Comparison of ENCODE assay signal across 27 cellular contexts in genomic region chr3:50724831-50725230, GRCh38.
"Had no signal": no experiment of that assay in that cellular context is flagged by ENCODE, and none has a peak within 500 bp of the region (broad histone marks: within the 10 kb centered on the region; RNA-seq: fewer than 3 reads in every experiment).

No MANE protein-coding gene starts in this region.

- H3K9me3 ChIP-seq: suprapubic skin, testis, thoracic aorta, thyroid gland, tibial artery, tibial nerve, transverse colon, upper lobe of left lung, upper lobe of right lung, uterus, vagina had no signal

- H3K4me3 ChIP-seq: stomach, suprapubic skin, testis, thoracic aorta, thyroid gland, tibial artery, tibial nerve, transverse colon, upper lobe of left lung, upper lobe of right lung, uterus, vagina had no signal

- ATAC-seq: stimulated activated effector memory CD8-positive, alpha-beta T cell treated with anti-CD3 and anti-CD28 coated beads, Interleukin-12 subunit alpha, Interleukin-12 subunit beta, amount 100 ng/mL, for 72 hours; stimulated activated memory B cell treated with anti-CD40 and anti-IgM and Interleukin-4, amounts not matched to agents 10 μg/mL and 1 μg/mL and 100 μg/mL, for 72 hours; stimulated activated naive B cell treated with anti-CD40 and anti-IgM and Interleukin-4, amounts not matched to agents 10 μg/mL and 1 μg/mL and 100 μg/mL, for 72 hours; stimulated activated naive CD8-positive, alpha-beta T cell treated with anti-CD3 and anti-CD28 coated beads, Interleukin-15, amount 100 ng/mL, for 72 hours; stimulated activated naive CD8-positive, alpha-beta T cell treated with anti-CD3 and anti-CD28 coated beads, Interleukin-15, Interleukin-2, amounts not matched to agents 100 U/mL and 50 U/mL, for 24 hours; upper lobe of right lung had no signal

- H3K4me1 ChIP-seq: stomach, suprapubic skin, testis, thyroid gland, tibial artery, tibial nerve, transverse colon, upper lobe of left lung, upper lobe of right lung, uterus, vagina had no signal

- H3K36me3 ChIP-seq: stomach, suprapubic skin, thoracic aorta, thyroid gland, tibial artery, tibial nerve, transverse colon, upper lobe of left lung, upper lobe of right lung, uterus, vagina had no signal

- FAIRE-seq: urothelium cell line had no signal

- H3K27ac ChIP-seq: stomach, suprapubic skin, testis, thoracic aorta, thyroid gland, tibial artery, tibial nerve, transverse colon, upper lobe of left lung, upper lobe of right lung, uterus, vagina had no signal

- DNase-seq: stimulated activated CD4-positive, alpha-beta T cell treated with anti-CD3 and anti-CD28 coated beads, Interleukin-2, amount 100 ng/mL, for 48 hours; stimulated activated CD4-positive, alpha-beta T cell treated with anti-CD3 and anti-CD28 coated beads, Interleukin-4, amount 100 ng/mL, for 1 hour; stimulated activated CD4-positive, alpha-beta T cell treated with anti-CD3 and anti-CD28 coated beads, Interleukin-4, amount 100 ng/mL, for 24 hours; stimulated activated CD4-positive, alpha-beta T cell treated with anti-CD3 and anti-CD28 coated beads, Interleukin-4, amount 100 ng/mL, for 4 hours; stimulated activated CD8-positive, alpha-beta memory T cell treated with anti-CD3 and anti-CD28 coated beads, Interleukin-4, amount 100 ng/mL, for 48 hours; stimulated activated naive B cell treated with anti-CD40 and anti-IgM and Interleukin-4, amounts not matched to agents 10 μg/mL and 1 μg/mL and 100 μg/mL, for 72 hours; stimulated activated naive CD4-positive, alpha-beta T cell; stimulated activated naive CD4-positive, alpha-beta T cell treated with Interleukin-2 at 50 U/mL for 16 hours; stimulated activated naive CD8-positive, alpha-beta T cell treated with anti-CD3 and anti-CD28 coated beads, Interleukin-15, amount 100 ng/mL, for 72 hours; stimulated activated naive CD8-positive, alpha-beta T cell treated with anti-CD3 and anti-CD28 coated beads, Interleukin-15, Interleukin-2, amounts not matched to agents 100 U/mL and 50 U/mL, for 24 hours; stomach; substantia nigra; testis; thyroid gland; tibial artery; transverse colon; trophoblast cell; upper lobe of left lung; upper lobe of right lung; uterus had no signal
